Comparison of ENCODE assay signal across 1 cellular context in genomic region chr1:92960395-92961130, GRCh38.
TF ChIP-seq lines count a peak whose summit lies in the region.

No MANE protein-coding gene starts in this region.

TF ChIP-seq in HEK293, 187 proteins besides CTCF, POLR2A, EP300 and RAD21 (continued from another document and continues in another):
- TF ChIP-seq ZNF768 (tag by site-specific recombination; IDR thresholded peaks at IDR 0.05): no peak
- no peak for TF ChIP-seq ZNF416 (tag by site-specific recombination; IDR thresholded peaks at IDR 0.05)
- no peak for TF ChIP-seq ZNF645 (tag by site-specific recombination; IDR thresholded peaks at IDR 0.05)
- no peak for TF ChIP-seq PRDM2 (tag by site-specific recombination; IDR thresholded peaks at IDR 0.05; ENCODE audit: borderline replicate concordance)
- no peak for TF ChIP-seq ZNF138 (tag by site-specific recombination; IDR thresholded peaks at IDR 0.05; ENCODE audit: borderline replicate concordance)
- peak; percentile 96 for TF ChIP-seq ZNF335 (tag by site-specific recombination; conservative IDR thresholded peaks at IDR 0.05)
- TF ChIP-seq ZNF350 (tag by site-specific recombination; IDR thresholded peaks at IDR 0.05): no peak
- no peak for TF ChIP-seq EGR2 (tag by site-specific recombination; IDR thresholded peaks at IDR 0.05; ENCODE audit: low read depth)
- no peak for TF ChIP-seq ZNF132 (tag by site-specific recombination; IDR thresholded peaks at IDR 0.05; ENCODE audit: borderline replicate concordance)
- peak; percentile 47; the same call in 1 of the 2 replicates for TF ChIP-seq KLF8 (tag by site-specific recombination; IDR thresholded peaks at IDR 0.05)
- no peak for TF ChIP-seq ZNF155 (tag by site-specific recombination; IDR thresholded peaks at IDR 0.05)
- no peak for TF ChIP-seq ZNF175 (tag by site-specific recombination; IDR thresholded peaks at IDR 0.05)
- no peak for TF ChIP-seq ZNF157 (tag by site-specific recombination; IDR thresholded peaks at IDR 0.05)
- TF ChIP-seq ZNF654 (tag by site-specific recombination; IDR thresholded peaks at IDR 0.05; ENCODE audit: low read depth): peak; percentile 82
- TF ChIP-seq ZNF791 (tag by site-specific recombination; IDR thresholded peaks at IDR 0.05): no peak
- TF ChIP-seq ZNF555 (tag by site-specific recombination; conservative IDR thresholded peaks at IDR 0.05): no peak
- TF ChIP-seq ZNF19 (tag by site-specific recombination; IDR thresholded peaks at IDR 0.05; ENCODE audit: low read depth): no peak
- no peak for TF ChIP-seq ZNF677 (tag by site-specific recombination; IDR thresholded peaks at IDR 0.05)
- no peak for TF ChIP-seq ZNF248 (tag by site-specific recombination; IDR thresholded peaks at IDR 0.05)
- no peak for TF ChIP-seq ZNF621 (tag by site-specific recombination; IDR thresholded peaks at IDR 0.05)
- TF ChIP-seq ZNF169 (tag by site-specific recombination; IDR thresholded peaks at IDR 0.05): no peak
- no peak for TF ChIP-seq ZNF148 (tag by site-specific recombination; IDR thresholded peaks at IDR 0.05; ENCODE audit: borderline replicate concordance)
- no peak for TF ChIP-seq SALL2 (tag by site-specific recombination; IDR thresholded peaks at IDR 0.05; ENCODE audit: borderline replicate concordance)
- TF ChIP-seq ZNF560 (tag by site-specific recombination; IDR thresholded peaks at IDR 0.05; ENCODE audit: borderline replicate concordance): no peak
- TF ChIP-seq HOXA7 (CRISPR knock-in tag; IDR thresholded peaks at IDR 0.05; ENCODE audit: borderline replicate concordance): no peak
- no peak for TF ChIP-seq ZNF701 (tag by site-specific recombination; IDR thresholded peaks at IDR 0.05)
- TF ChIP-seq ZNF629 (tag by site-specific recombination; IDR thresholded peaks at IDR 0.05): peak; percentile 54; the same call in 1 of the 2 replicates
- TF ChIP-seq ZFHX2 (tag by site-specific recombination; conservative IDR thresholded peaks at IDR 0.05): peak; percentile 38; the same call in 1 of the 2 replicates
- TF ChIP-seq ZNF184 (tag by site-specific recombination; IDR thresholded peaks at IDR 0.05): no peak
- TF ChIP-seq ZNF404 (tag by site-specific recombination; IDR thresholded peaks at IDR 0.05): no peak
- TF ChIP-seq ZNF426 (tag by site-specific recombination; IDR thresholded peaks at IDR 0.05): no peak
- no peak for TF ChIP-seq ZNF830 (tag by site-specific recombination; IDR thresholded peaks at IDR 0.05; ENCODE audit: low read depth)
- no peak for TF ChIP-seq MEIS1 (CRISPR knock-in tag; IDR thresholded peaks at IDR 0.05; ENCODE audit: borderline replicate concordance)
- TF ChIP-seq ZNF747 (tag by site-specific recombination; IDR thresholded peaks at IDR 0.05): no peak
- TF ChIP-seq ZNF214 (tag by site-specific recombination; IDR thresholded peaks at IDR 0.05; ENCODE audit: borderline replicate concordance): no peak
- TF ChIP-seq PRDM6 (tag by site-specific recombination; IDR thresholded peaks at IDR 0.05): no peak
- peak; percentile 90 for TF ChIP-seq ZIC2 (tag by site-specific recombination; IDR thresholded peaks at IDR 0.05)
- TF ChIP-seq ZNF121 (tag by site-specific recombination; IDR thresholded peaks at IDR 0.05): no peak
- TF ChIP-seq ZNF664 (tag by site-specific recombination; IDR thresholded peaks at IDR 0.05): no peak
- no peak for TF ChIP-seq ZNF530 (tag by site-specific recombination; IDR thresholded peaks at IDR 0.05; ENCODE audit: low read depth)
- peak; percentile 19; the same call in 1 of the 2 replicates for TF ChIP-seq ZNF324 (tag by site-specific recombination; IDR thresholded peaks at IDR 0.05)
- no peak for TF ChIP-seq WT1 (tag by site-specific recombination; IDR thresholded peaks at IDR 0.05)
- no peak for TF ChIP-seq YY1 (tag by site-specific recombination; IDR thresholded peaks at IDR 0.05)
- TF ChIP-seq ZNF660 (tag by site-specific recombination; IDR thresholded peaks at IDR 0.05): peak; percentile 59
- TF ChIP-seq ZNF394 (tag by site-specific recombination; IDR thresholded peaks at IDR 0.05; ENCODE audit: borderline replicate concordance): peak; percentile 74
- no peak for TF ChIP-seq TCF7L2 (IDR thresholded peaks at IDR 0.05; ENCODE audit: borderline replicate concordance, low read depth, low read length)
- no peak for TF ChIP-seq ZFP41 (tag by site-specific recombination; IDR thresholded peaks at IDR 0.05; ENCODE audit: borderline replicate concordance)
- no peak for TF ChIP-seq ZBTB44 (tag by site-specific recombination; IDR thresholded peaks at IDR 0.05)
- TF ChIP-seq ZNF366 (tag by site-specific recombination; conservative IDR thresholded peaks at IDR 0.05): peak; percentile 80
- TF ChIP-seq PATZ1 (tag by site-specific recombination; IDR thresholded peaks at IDR 0.05): peak; percentile 47; the same call in 1 of the 2 replicates
- TF ChIP-seq ZNF2 (tag by site-specific recombination; IDR thresholded peaks at IDR 0.05): 0 out of 2 replicates have a peak, but pooled peaks have one; percentile 76
- TF ChIP-seq ZNF596 (tag by site-specific recombination; IDR thresholded peaks at IDR 0.05): no peak
- TF ChIP-seq ZNF626 (tag by site-specific recombination; IDR thresholded peaks at IDR 0.05): no peak
- TF ChIP-seq BCL11A (tag by site-specific recombination; IDR thresholded peaks at IDR 0.05; ENCODE audit: low read depth): no peak
- TF ChIP-seq ZBTB49 (tag by site-specific recombination; IDR thresholded peaks at IDR 0.05; ENCODE audit: low read depth): no peak
- TF ChIP-seq ZNF354C (tag by site-specific recombination; IDR thresholded peaks at IDR 0.05; ENCODE audit: borderline replicate concordance, low read depth): no peak
